In genomic region chr14:95481391-95482022, GRCh38 we compare ENCODE assay signal across 17 cellular contexts. TPM values are rescaled to one million over a fixed set of nuclear protein-coding genes. Genes with fewer than 3 reads are reported as not detected.
DNase-seq lines count a peak whose midpoint lies in the region; ATAC-seq lines count a peak whose summit lies in the region.
"Had no signal": no experiment of that assay in that cellular context is flagged by ENCODE, and none has a peak within 500 bp of the region (broad histone marks: within the 10 kb centered on the region; RNA-seq: fewer than 3 reads in every experiment).

No MANE protein-coding gene starts in this region.

- no peak overlapping the region for H3K4me3 ChIP-seq in skin epidermis
- H3K4me3 ChIP-seq: left lung, Peyer's patch, testis had no signal

- H3K27me3 Mint-ChIP-seq in T-helper 1 cell treated with Interleukin-12 subunit alpha and Interleukin-12 subunit beta and Interleukin-4 antibody, amounts not matched to agents 30 μg/mL and 1 μg/mL, for 36 hours (ENCODE audit: low read depth): no peaks in the 10 kb centered on the region
- H3K27me3 Mint-ChIP-seq in IgD-negative memory B cell: no peaks in the 10 kb centered on the region
- no peaks in the 10 kb centered on the region for H3K27me3 Mint-ChIP-seq in effector memory CD8-positive, alpha-beta T cell

- DNase-seq in T-helper 1 cell (no peak), activated gamma-delta T cell treated with Interleukin-2 at 50 U/mL for 16 hours (no peak), NCI-H774 (lab: John Stamatoyannopoulos, UW) (no peak), NCI-H446 treated with DMSO at 0.1 percent for 48 hours (lab: John Stamatoyannopoulos, UW) (no peak)
- DNase-seq in effector memory CD8-positive, alpha-beta T cell: no peak
- DNase-seq: activated CD8-positive, alpha-beta memory T cell treated with anti-CD3 and anti-CD28 coated beads for 24 hours; cerebellar nuclear complex; erythroblast; NCI-H1092 treated with DMSO at 0.1 percent for 48 hours; NCI-H524; Peyer's patch; testis had no signal

- H3K4me3 Mint-ChIP-seq in T-helper 1 cell treated with Interleukin-12 subunit alpha and Interleukin-12 subunit beta and Interleukin-4 antibody, amounts not matched to agents 30 μg/mL and 1 μg/mL, for 36 hours: no peak overlapping the region
- H3K4me3 Mint-ChIP-seq in IgD-negative memory B cell: peak overlapping the region in 2 of 4 donors; percentile 12 to 34
- H3K4me3 Mint-ChIP-seq in effector memory CD8-positive, alpha-beta T cell: no peak overlapping the region

- ATAC-seq in effector memory CD8-positive, alpha-beta T cell (replicated peaks): no peak
- ATAC-seq: HepG2, left lung had no signal

- H3K27ac Mint-ChIP-seq in T-helper 1 cell treated with Interleukin-12 subunit alpha and Interleukin-12 subunit beta and Interleukin-4 antibody, amounts not matched to agents 30 μg/mL and 1 μg/mL, for 36 hours: peak overlapping the region; percentile 70
- peak overlapping the region; percentile 88 to 98 (median 98) for H3K27ac Mint-ChIP-seq in IgD-negative memory B cell
- H3K27ac Mint-ChIP-seq in effector memory CD8-positive, alpha-beta T cell: peak overlapping the region; percentile 90 to 99

- H3K27ac ChIP-seq in skin epidermis: peak overlapping the region in 18 of 21 experiments; percentile 2 to 89 (median 74)

- peaks cover 13% of the 10 kb centered on the region for H3K36me3 Mint-ChIP-seq in T-helper 1 cell treated with Interleukin-12 subunit alpha and Interleukin-12 subunit beta and Interleukin-4 antibody, amounts not matched to agents 30 μg/mL and 1 μg/mL, for 36 hours (ENCODE audit: low read depth)
- H3K36me3 Mint-ChIP-seq in IgD-negative memory B cell: peaks cover 4% of the 10 kb centered on the region
- peaks cover 5% of the 10 kb centered on the region for H3K36me3 Mint-ChIP-seq in effector memory CD8-positive, alpha-beta T cell (ENCODE audit: insufficient read depth)

- peaks cover 36% of the 10 kb centered on the region for H3K4me1 Mint-ChIP-seq in T-helper 1 cell treated with Interleukin-12 subunit alpha and Interleukin-12 subunit beta and Interleukin-4 antibody, amounts not matched to agents 30 μg/mL and 1 μg/mL, for 36 hours (ENCODE audit: low read depth)
- H3K4me1 Mint-ChIP-seq in IgD-negative memory B cell: peaks cover 33 to 54% (median 42%) of the 10 kb centered on the region in 3 donors
- H3K4me1 Mint-ChIP-seq in effector memory CD8-positive, alpha-beta T cell (ENCODE audit: low read depth in 2 of 2): peaks cover 47 to 61% of the 10 kb centered on the region in 2 donors

- H3K9me3 Mint-ChIP-seq in T-helper 1 cell treated with Interleukin-12 subunit alpha and Interleukin-12 subunit beta and Interleukin-4 antibody, amounts not matched to agents 30 μg/mL and 1 μg/mL, for 36 hours: no peaks in the 10 kb centered on the region
- H3K9me3 Mint-ChIP-seq in IgD-negative memory B cell: no peaks in the 10 kb centered on the region
- no peaks in the 10 kb centered on the region for H3K9me3 Mint-ChIP-seq in effector memory CD8-positive, alpha-beta T cell

RNA-seq across cellular contexts. Expression of gene SYNE3, which starts 34.9 kb away (rescaled TPM):
- polyA plus RNA-seq in IgD-negative memory B cell: 8.8 TPM

RNA-seq across cellular contexts. Expression of gene GLRX5, which starts 53.3 kb away (rescaled TPM):
- polyA plus RNA-seq in IgD-negative memory B cell: 34.5 TPM
